Comparison of ENCODE assay signal across 25 cellular contexts in genomic region chr19:21750586-21751128, GRCh38. TPM values are rescaled to one million over a fixed set of nuclear protein-coding genes. Genes with fewer than 3 reads are reported as not detected.
DNase-seq lines count a peak whose midpoint lies in the region; ATAC-seq, FAIRE-seq and TF ChIP-seq lines count a peak whose summit lies in the region.
"Had no signal": no experiment of that assay in that cellular context is flagged by ENCODE, and none has a peak within 500 bp of the region (broad histone marks: within the 10 kb centered on the region; RNA-seq: fewer than 3 reads in every experiment).

No MANE protein-coding gene starts in this region.

- WGBS in SK-N-SH (ENCODE audit: low lambda C conversion rate): 92% methylated on average over 16 of the region's 40 CpGs
- 96% methylated on average over 14 of the region's 40 CpGs for WGBS in K562 (ENCODE audit: insufficient coverage, low coverage, missing lambda C conversion rate)
- WGBS in hepatocyte (ENCODE audit: low lambda C conversion rate, missing lambda C conversion rate): 98% methylated on average over 23 of the region's 40 CpGs

- H3K36me3 ChIP-seq in SK-N-SH (replicated peaks in 1 of 2; ENCODE audit: control insufficient read depth in 1 of 2, insufficient read depth in 2 of 2, low read length in 1 of 2): peaks cover 0 to 29% of the 10 kb centered on the region in 2 experiments
- H3K36me3 ChIP-seq in K562 (ENCODE audit: control insufficient read depth, insufficient read depth, low read length): peaks cover 64% of the 10 kb centered on the region
- no peaks in the 10 kb centered on the region for H3K36me3 ChIP-seq in hepatocyte (replicated peaks; ENCODE audit: insufficient read depth, low read depth)

- H3K9me3 ChIP-seq in SK-N-SH: peaks cover 3% of the 10 kb centered on the region; the same call in 1 of the 2 replicates
- peaks cover 2% of the 10 kb centered on the region; the same call in 1 of the 2 replicates for H3K9me3 ChIP-seq in K562 (replicated peaks; ENCODE audit: control insufficient read depth, insufficient read depth, low read depth, low read length)
- H3K9me3 ChIP-seq in hepatocyte (ENCODE audit: low read depth): no peaks in the 10 kb centered on the region

- TF ChIP-seq EP300 in SK-N-SH (IDR thresholded peaks at IDR 0.05; ENCODE audit: borderline replicate concordance in 1 of 2, low read depth in 1 of 2, low read length in 1 of 2): no peak
- no peak for TF ChIP-seq EP300 in K562 (IDR thresholded peaks at IDR 0.05; ENCODE audit: low read length)

- TF ChIP-seq CTCF in SK-N-SH (IDR thresholded peaks at IDR 0.05) (no peak), K562 (IDR thresholded peaks at IDR 0.05 in 2 of 3, conservative IDR thresholded peaks at IDR 0.05 in 1 of 3; ENCODE audit: insufficient read depth in 2 of 3, low read depth in 1 of 3, low read length in 3 of 3) (no peak), hepatocyte (IDR thresholded peaks at IDR 0.05; ENCODE audit: poor library complexity) (no peak)

- no peaks in the 10 kb centered on the region for H3F3A ChIP-seq in SK-N-SH (replicated peaks; ENCODE audit: insufficient read depth)

- no peak overlapping the region for H3K4me2 ChIP-seq in SK-N-SH
- no peak overlapping the region for H3K4me2 ChIP-seq in K562 (ENCODE audit: insufficient read depth, low read length)
- no peak overlapping the region for H3K4me2 ChIP-seq in hepatocyte

- BruUV-seq in K562 (replicated peaks; lab: Mats Ljungman, UMichigan): no TSS peak

- no peak overlapping the region for H3K27ac ChIP-seq in SK-N-SH (ENCODE audit: low read depth in 2 of 2, low read length in 1 of 2)
- no peak overlapping the region for H3K27ac ChIP-seq in K562 (ENCODE audit: extremely low read depth, low read depth, low read length)
- no peak overlapping the region for H3K27ac ChIP-seq in hepatocyte
- H3K27ac ChIP-seq: 22Rv1 had no signal

- TF ChIP-seq RAD21 in SK-N-SH (IDR thresholded peaks at IDR 0.05; ENCODE audit: low read length) (no peak), K562 (CRISPR knock-in tag; conservative IDR thresholded peaks at IDR 0.05 in 1 of 2, IDR thresholded peaks at IDR 0.05 in 1 of 2) (no peak)

- CTCF ChIA-PET in SK-N-SH (lab: Yijun Ruan, JAX) (no interaction called here), K562 (lab: Yijun Ruan, JAX; ENCODE audit: low intra/inter-chr PET ratio) (no interaction called here)

- intact Hi-C loops in K562 (cut with micrococcal nuclease): no loop called here
- intact Hi-C loops in posterior vena cava (cut with DNase I): no loop called here

- H2AFZ ChIP-seq in SK-N-SH (ENCODE audit: low read depth) (no peak overlapping the region), K562 (ENCODE audit: low read depth, low read length) (no peak overlapping the region), hepatocyte (no peak overlapping the region)

- ATAC-seq in SK-N-SH treated with all-trans-retinoic acid at 6 μM for 48 hours (no peak), K562 (no peak), HG03378 (IDR thresholded peaks at IDR 0.05; ENCODE audit: unreplicated experiment) (no peak)
- ATAC-seq: HepG2, Panc1 had no signal

- POLR2A ChIA-PET in SK-N-SH (lab: Yijun Ruan, JAX): no interaction called here
- POLR2A ChIA-PET in K562 (lab: Yijun Ruan, JAX): interaction anchor here (1.2 kb wide), 1 partner anchor 17 kb away, joined by 3 read pairs; the partner anchor contains the start of gene ZNF100

- in situ Hi-C loops in K562 (cut with MboI): no loop called here

- H3K27me3 ChIP-seq in SK-N-SH (ENCODE audit: insufficient read depth): no peaks in the 10 kb centered on the region
- H3K27me3 ChIP-seq in K562 (ENCODE audit: control insufficient read depth in 2 of 2, insufficient read depth in 2 of 2, low read length in 2 of 2): no peaks in the 10 kb centered on the region
- H3K27me3 ChIP-seq in hepatocyte: no peaks in the 10 kb centered on the region
- H3K27me3 ChIP-seq: BE2C had no signal

- no peak for TF ChIP-seq POLR2A in K562 (conservative IDR thresholded peaks at IDR 0.05)

- DNase-seq in SK-N-SH (peak; percentile 22), D341Med (ENCODE audit: low spot score) (peak; percentile 25), K562 (ENCODE audit: extremely low read depth in 1 of 4, low spot score in 3 of 4) (peak in 1 of 4 experiments; percentile 9), posterior vena cava (ENCODE audit: low spot score) (peak; percentile 66), hepatocyte (ENCODE audit: low spot score) (no peak), NCI-H2196 (lab: John Stamatoyannopoulos, UW; ENCODE audit: unreplicated experiment) (no peak)
- DNase-seq: BE2C, Calu3, DMS153, DND-41, KBM-7, MV-4-11, NCI-H1105, NCI-H146, NCI-H1930, NCI-H2107, NCI-H510A, NCI-H69 had no signal

- H3K4me3 ChIP-seq in SK-N-SH (ENCODE audit: low read depth in 2 of 2, low read length in 1 of 2): no peak overlapping the region
- no peak overlapping the region for H3K4me3 ChIP-seq in K562
- no peak overlapping the region for H3K4me3 ChIP-seq in hepatocyte

- no peaks in the 10 kb centered on the region for H3K9me1 ChIP-seq in K562 (ENCODE audit: control insufficient read depth, insufficient read depth, low read length)

- peaks cover 42% of the 10 kb centered on the region; the same call in 1 of the 2 replicates for H3K79me2 ChIP-seq in SK-N-SH (ENCODE audit: insufficient read depth)
- peaks cover 70% of the 10 kb centered on the region for H3K79me2 ChIP-seq in K562 (ENCODE audit: control insufficient read depth, insufficient read depth, low read length)
- peaks cover 50% of the 10 kb centered on the region for H3K79me2 ChIP-seq in hepatocyte

- H4K20me1 ChIP-seq in SK-N-SH (ENCODE audit: insufficient read depth): no peaks in the 10 kb centered on the region
- no peaks in the 10 kb centered on the region for H4K20me1 ChIP-seq in K562 (replicated peaks; ENCODE audit: control insufficient read depth, insufficient read depth, low read length)
- no peaks in the 10 kb centered on the region for H4K20me1 ChIP-seq in hepatocyte (ENCODE audit: insufficient read depth, poor library complexity, severe bottlenecking)

- FAIRE-seq in K562 (lab: Jason Lieb, UNC): no peak
- FAIRE-seq: GM12892, GM19239, HepG2 had no signal

- H3K9me2 ChIP-seq in SK-N-SH (no peaks in the 10 kb centered on the region), hepatocyte (replicated peaks; ENCODE audit: insufficient read depth) (no peaks in the 10 kb centered on the region)

- H3K9ac ChIP-seq in SK-N-SH (no peak overlapping the region), K562 (ENCODE audit: insufficient read depth in 1 of 2, low read depth in 2 of 2, low read length in 2 of 2) (no peak overlapping the region)

- peaks cover 0 to 3% of the 10 kb centered on the region in 2 experiments; a peak in 2 of 4 replicates for H3K4me1 ChIP-seq in SK-N-SH (ENCODE audit: control insufficient read depth in 1 of 2, insufficient read depth in 2 of 2, low read depth in 1 of 2, low read length in 1 of 2)
- no peaks in the 10 kb centered on the region for H3K4me1 ChIP-seq in K562 (replicated peaks in 1 of 2; ENCODE audit: control insufficient read depth in 2 of 2, insufficient read depth in 2 of 2, low read length in 2 of 2)
- H3K4me1 ChIP-seq in hepatocyte (ENCODE audit: insufficient read depth): no peaks in the 10 kb centered on the region
- H3K4me1 ChIP-seq: BE2C had no signal

TF ChIP-seq in SK-N-SH, 30 proteins besides CTCF, POLR2A, EP300 and RAD21 (continues in another document):
- TF ChIP-seq POLR2AphosphoS5 (IDR thresholded peaks at IDR 0.05; ENCODE audit: low read depth, low read length) (no peak), MXI1 (IDR thresholded peaks at IDR 0.05; ENCODE audit: low read depth, low read length) (no peak), FOXJ3 (CRISPR knock-in tag; IDR thresholded peaks at IDR 0.05) (no peak), RXRA (IDR thresholded peaks at IDR 0.05; ENCODE audit: borderline replicate concordance, low read depth) (no peak), YY1 (IDR thresholded peaks at IDR 0.05; ENCODE audit: low read depth) (no peak), ELF1 (IDR thresholded peaks at IDR 0.05) (no peak)

TF ChIP-seq in K562, 482 proteins besides CTCF, POLR2A, EP300 and RAD21 (continues in another document):
- TF ChIP-seq, protein P1, sequence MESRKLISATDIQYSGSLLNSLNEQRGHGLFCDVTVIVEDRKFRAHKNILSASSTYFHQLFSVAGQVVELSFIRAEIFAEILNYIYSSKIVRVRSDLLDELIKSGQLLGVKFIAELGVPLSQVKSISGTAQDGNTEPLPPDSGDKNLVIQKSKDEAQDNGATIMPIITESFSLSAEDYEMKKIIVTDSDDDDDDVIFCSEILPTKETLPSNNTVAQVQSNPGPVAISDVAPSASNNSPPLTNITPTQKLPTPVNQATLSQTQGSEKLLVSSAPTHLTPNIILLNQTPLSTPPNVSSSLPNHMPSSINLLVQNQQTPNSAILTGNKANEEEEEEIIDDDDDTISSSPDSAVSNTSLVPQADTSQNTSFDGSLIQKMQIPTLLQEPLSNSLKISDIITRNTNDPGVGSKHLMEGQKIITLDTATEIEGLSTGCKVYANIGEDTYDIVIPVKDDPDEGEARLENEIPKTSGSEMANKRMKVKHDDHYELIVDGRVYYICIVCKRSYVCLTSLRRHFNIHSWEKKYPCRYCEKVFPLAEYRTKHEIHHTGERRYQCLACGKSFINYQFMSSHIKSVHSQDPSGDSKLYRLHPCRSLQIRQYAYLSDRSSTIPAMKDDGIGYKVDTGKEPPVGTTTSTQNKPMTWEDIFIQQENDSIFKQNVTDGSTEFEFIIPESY (CRISPR knock-in tag; IDR thresholded peaks at IDR 0.05): peak; percentile 33; the same call in 1 of the 2 replicates

RNA-seq across cellular contexts. Expression of gene ZNF100, which starts 16.7 kb away (rescaled TPM):
- polyA plus RNA-seq in SK-N-SH (2012; rRNA removed): 0.93 and 1.1 TPM in 2 replicates
- 1.1 and 1.4 TPM in 2 replicates for polyA plus RNA-seq in SK-N-SH (2012; cell fraction: cytosol; rRNA removed)
- 1.9 and 3.5 TPM in 2 replicates for polyA plus RNA-seq in SK-N-SH (2012; cell fraction: nucleus; rRNA removed)
- total RNA-seq in K562 (2011; cell fraction: chromatin; rRNA removed; ENCODE audit: low replicate concordance): 10.7 and 43.5 TPM in 2 replicates
- total RNA-seq in K562 (2011; cell fraction: nucleolus; rRNA removed): 8.7 and 10.5 TPM in 2 replicates
- total RNA-seq in K562 (2011; cell fraction: nucleoplasm; rRNA removed): 20.8 and 29.6 TPM in 2 replicates
- total RNA-seq in K562 (2014; rRNA removed): 10.3 and 10.4 TPM in 2 replicates
- total RNA-seq in K562 (2014; rRNA removed; fragmentation: Illumina TruSeq; extraction: Trizol): 26.0 and 31.6 TPM in 2 replicates
- 26.5 and 27.2 TPM in 2 replicates for total RNA-seq in K562 (2015; rRNA removed; fragmentation: Illumina TruSeq; extraction: Trizol)
- 25.0 and 25.9 TPM in 2 replicates for total RNA-seq in K562 (2021)
- polyA plus RNA-seq in K562 (2011; rRNA removed): 19.6 and 23.7 TPM in 2 replicates
- 2.7 and 7.1 TPM in 2 replicates for polyA plus RNA-seq in K562 (2011; cell fraction: cytosol; rRNA removed)
- 9.9 and 15.6 TPM in 2 replicates for polyA plus RNA-seq in K562 (2011; cell fraction: nucleus; rRNA removed)
- polyA plus RNA-seq in K562 (2012): 8.5 and 12.9 TPM in 2 replicates
- polyA plus RNA-seq in K562 (2014; fragmentation: Illumina TruSeq; extraction: Trizol): 19.3 and 24.3 TPM in 2 replicates
- polyA plus RNA-seq in K562 (2014; fragmentation: Nextera tagmentation; extraction: Ambion mirVana): 1 to 10 TPM; 4.5 to 7.4 TPM
- 9.3 and 10.2 TPM in 2 replicates for polyA plus RNA-seq in K562 (2014; rRNA removed)
- 34.6 and 62.8 TPM in 2 replicates for polyA minus RNA-seq in K562 (2011; rRNA and poly(A)+ RNA removed)
- 11.0 and 18.0 TPM in 2 replicates for polyA minus RNA-seq in K562 (2011; cell fraction: cytosol; rRNA and poly(A)+ RNA removed)
- 8.5 and 20.8 TPM in 2 replicates for polyA minus RNA-seq in K562 (2011; cell fraction: nucleus; rRNA and poly(A)+ RNA removed)
- 10 to 100 TPM; 10.9 to 12.0 TPM for total RNA-seq in posterior vena cava
- 9.7 and 12.0 TPM in 2 replicates for total RNA-seq in hepatocyte
- polyA plus RNA-seq in hepatocyte: 2.3 and 3.6 TPM in 2 replicates

Comparison
In these comparisons a context has a peak if more than half of its experiments do, and no peak if none do; other contexts are left out.
1. DNase-seq: peak in SK-N-SH (single experiment), D341Med (single experiment) and posterior vena cava (single experiment); none in hepatocyte (single experiment) and NCI-H2196 (single experiment).